10 cellular contexts compared by ENCODE assay signal in genomic region chr4:17168571-17168970, GRCh38.
DNase-seq lines count a peak whose midpoint lies in the region; ATAC-seq and TF ChIP-seq lines count a peak whose summit lies in the region.
"Had no signal": no experiment of that assay in that cellular context is flagged by ENCODE, and none has a peak within 500 bp of the region (broad histone marks: within the 10 kb centered on the region; RNA-seq: fewer than 3 reads in every experiment).

No MANE protein-coding gene starts in this region.

- H3K36me3 ChIP-seq in mesodermal cell (ENCODE audit: control insufficient read depth, insufficient read depth, low read length): no peaks in the 10 kb centered on the region

- H3K27ac ChIP-seq in coronary artery (peak overlapping the region; percentile 3 to 25), mesodermal cell (ENCODE audit: low read depth, low read length, severe bottlenecking) (peak overlapping the region; percentile 71)

- H3K4me1 ChIP-seq in mesodermal cell (ENCODE audit: control insufficient read depth, insufficient read depth, low read length, poor library complexity, severe bottlenecking): peaks cover 21% of the 10 kb centered on the region

- H3K9me3 ChIP-seq in mesodermal cell (ENCODE audit: control insufficient read depth, low read length): no peaks in the 10 kb centered on the region

- peak; percentile 62 for DNase-seq in AG10803 (ENCODE audit: low read depth)
- peak; percentile 95 for DNase-seq in M059J (ENCODE audit: low read depth)
- no peak for DNase-seq in coronary artery (ENCODE audit: low spot score)
- no peak for DNase-seq in NCI-H1105 (lab: John Stamatoyannopoulos, UW)
- no peak for DNase-seq in putamen (ENCODE audit: low spot score)
- DNase-seq in activated CD8-positive, alpha-beta memory T cell treated with anti-CD3 and anti-CD28 coated beads for 24 hours: no peak
- DNase-seq: activated T-cell treated with anti-CD3 and anti-CD28 coated beads, Interleukin-2, amount 50 U/mL, for 4 hours; effector CD8-positive, alpha-beta T cell had no signal

- H3K4me3 ChIP-seq in AG10803 (ENCODE audit: low read length): no peak overlapping the region
- no peak overlapping the region for H3K4me3 ChIP-seq in coronary artery
- no peak overlapping the region for H3K4me3 ChIP-seq in mesodermal cell (ENCODE audit: extremely low read depth, insufficient read depth, low read length, poor library complexity, severe bottlenecking)

- ATAC-seq in HG03045 (IDR thresholded peaks at IDR 0.05; ENCODE audit: unreplicated experiment): no peak
- ATAC-seq: activated T-cell treated with anti-CD3 and anti-CD28 coated beads, Interleukin-2, amount 50 U/mL, for 4 hours had no signal

- TF ChIP-seq CTCF in AG10803 (conservative IDR thresholded peaks at IDR 0.05; ENCODE audit: low read length) (no peak), coronary artery (IDR thresholded peaks at IDR 0.05) (no peak)

- WGBS in mesodermal cell (ENCODE audit: insufficient coverage in 2 of 2), 2 experiments: no CpG with 5 or more reads among the region's 1 CpG

Comparison
In these comparisons a context has a peak if more than half of its experiments do, and no peak if none do; other contexts are left out.
1. DNase-seq: peak in AG10803 (single experiment) and M059J (single experiment); none in coronary artery (single experiment), NCI-H1105 (single experiment), putamen (single experiment) and activated CD8-positive, alpha-beta memory T cell treated with anti-CD3 and anti-CD28 coated beads for 24 hours (single experiment).